ENCODE assay signal across 11 cellular contexts in the genomic region with DNA sequence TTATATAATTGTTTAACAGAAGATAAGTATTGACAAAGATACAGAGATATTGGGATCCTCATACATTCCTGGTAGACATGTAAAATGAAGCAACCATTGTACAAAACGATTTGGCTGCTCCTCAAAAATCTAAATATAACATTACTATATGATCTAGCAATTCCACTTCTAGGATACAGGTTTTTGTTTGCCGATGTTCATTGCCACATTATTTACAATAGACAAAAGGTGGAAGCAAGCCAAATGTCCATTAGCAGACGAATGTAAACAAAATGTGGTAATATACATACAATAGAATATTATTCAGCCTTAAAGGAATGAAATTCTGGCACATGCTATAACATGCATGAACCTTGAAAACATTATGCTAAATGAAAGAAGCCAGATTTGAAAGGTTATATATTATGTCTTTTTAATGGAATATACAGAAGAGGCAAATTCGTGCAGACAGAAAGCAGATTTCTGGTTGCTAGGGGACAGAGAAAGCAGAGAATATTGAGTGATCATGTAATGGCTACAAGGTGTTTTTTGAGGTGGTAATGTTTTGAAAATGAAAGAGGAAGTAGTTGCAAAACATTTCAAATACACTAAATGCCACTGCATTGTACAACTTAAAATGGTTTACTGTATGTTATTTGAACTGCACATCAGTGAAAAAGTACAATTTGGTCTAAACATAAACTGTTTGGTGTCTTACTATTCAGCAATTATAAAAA. TPM values are rescaled to one million over a fixed set of nuclear protein-coding genes. Genes with fewer than 3 reads are reported as not detected.
A peak's percentile ranks its signal among the peaks of the same experiment; 100 is the strongest.
DNase-seq lines count a peak whose midpoint lies in the region; ATAC-seq and TF ChIP-seq lines count a peak whose summit lies in the region.
"Had no signal": no experiment of that assay in that cellular context is flagged by ENCODE, and none has a peak within 500 bp of the region (broad histone marks: within the 10 kb centered on the region; RNA-seq: fewer than 3 reads in every experiment).

No MANE protein-coding gene starts in this region.

- no peaks in the 10 kb centered on the region for H3K79me2 ChIP-seq in OCI-LY1 (ENCODE audit: insufficient read depth, low read length)

- intact Hi-C loops in spleen (cut with DNase I; ENCODE audit: low total_unique reads), result no loop called here

- H3K9me3 ChIP-seq in OCI-LY1 (ENCODE audit: low read length), result no peaks in the 10 kb centered on the region
- H3K9me3 ChIP-seq in spleen, result no peaks in the 10 kb centered on the region
- H3K9me3 ChIP-seq: neutrophil, SJSA1 had no signal

- peak overlapping the region; percentile 48 for H3K4me2 ChIP-seq in OCI-LY1 (ENCODE audit: low read length)

- H3K27ac ChIP-seq in OCI-LY1 (ENCODE audit: low read depth, low read length, poor library complexity, severe bottlenecking), result peak overlapping the region; percentile 20
- H3K27ac ChIP-seq in spleen, result no peak overlapping the region
- H3K27ac ChIP-seq: neutrophil, SJSA1 had no signal

- no peak for TF ChIP-seq POLR2A in spleen (IDR thresholded peaks at IDR 0.05)

- no peaks in the 10 kb centered on the region for H3K27me3 ChIP-seq in OCI-LY1 (ENCODE audit: insufficient read depth, low read length)
- H3K27me3 ChIP-seq in spleen (replicated peaks in 1 of 7), result no peaks in the 10 kb centered on the region
- H3K27me3 ChIP-seq: neutrophil, SJSA1 had no signal

- no peaks in the 10 kb centered on the region for H3F3A ChIP-seq in OCI-LY1 (ENCODE audit: insufficient read depth, low read length)

- peak overlapping the region; percentile 3 for H3K4me3 ChIP-seq in OCI-LY1 (ENCODE audit: low read depth, low read length, poor library complexity, severe bottlenecking)
- H3K4me3 ChIP-seq in spleen, result no peak overlapping the region
- H3K4me3 ChIP-seq: SJSA1 had no signal

- H4K20me1 ChIP-seq in OCI-LY1 (ENCODE audit: insufficient read depth, low read length), result no peaks in the 10 kb centered on the region

- peak; percentile 92 for DNase-seq in DMS153 treated with DMSO at 0.1 percent for 48 hours (lab: John Stamatoyannopoulos, UW; ENCODE audit: unreplicated experiment)
- DNase-seq in activated effector memory CD4-positive, alpha-beta T cell treated with Interleukin-2 at 50 U/mL for 16 hours, result no peak
- no peak for DNase-seq in activated naive CD4-positive, alpha-beta T cell treated with Interleukin-2 at 50 U/mL for 16 hours
- no peak for DNase-seq in spleen
- no peak for DNase-seq in DMS114 treated with DMSO at 0.1 percent for 48 hours (lab: John Stamatoyannopoulos, UW; ENCODE audit: unreplicated experiment)
- DNase-seq: GF-D8 had no signal

- peak overlapping the region; percentile 6; the same call in 1 of the 2 replicates for H3K9ac ChIP-seq in OCI-LY1 (ENCODE audit: low read length)

- 40 to 61% (median 51%) methylated on average over 4 of the region's 4 CpGs for WGBS in spleen, 5 donors

- TF ChIP-seq CTCF in OCI-LY1 (IDR thresholded peaks at IDR 0.05; ENCODE audit: low read length) (no peak), spleen (IDR thresholded peaks at IDR 0.05 in 8 of 11, conservative IDR thresholded peaks at IDR 0.05 in 3 of 11) (no peak)

- peak overlapping the region; percentile 100 for H2AFZ ChIP-seq in OCI-LY1 (ENCODE audit: low read length)

- H3K4me1 ChIP-seq in OCI-LY1 (ENCODE audit: insufficient read depth, low read length, severe bottlenecking), result peaks cover 20% of the 10 kb centered on the region
- H3K4me1 ChIP-seq in spleen, result peaks cover 0 to 17% (median 4%) of the 10 kb centered on the region in 6 donors

- no peaks in the 10 kb centered on the region for H3K9me2 ChIP-seq in OCI-LY1 (ENCODE audit: low read depth, low read length)

- H3K36me3 ChIP-seq in OCI-LY1 (ENCODE audit: insufficient read depth, low read length) (no peaks in the 10 kb centered on the region), spleen (no peaks in the 10 kb centered on the region)
- H3K36me3 ChIP-seq: neutrophil, SJSA1 had no signal

- ATAC-seq in GM19397 (IDR thresholded peaks at IDR 0.05; ENCODE audit: unreplicated experiment) (peak; percentile 92), HG03135 (IDR thresholded peaks at IDR 0.05; ENCODE audit: unreplicated experiment) (peak; percentile 97)

RNA-seq across cellular contexts. Expression of gene POLR1F, which starts 44.9 kb away (rescaled TPM):
- 10 to 100 TPM; 12.6 to 24.4 (median 13.6) TPM for total RNA-seq in spleen
- 1 to 10 TPM; 7.1 to 9.5 (median 7.2) TPM for polyA plus RNA-seq in spleen
